8 cellular contexts compared by ENCODE assay signal in genomic region chrX:55490121-55490520, GRCh38. TPM values are rescaled to one million over a fixed set of nuclear protein-coding genes. Genes with fewer than 3 reads are reported as not detected.
DNase-seq lines count a peak whose midpoint lies in the region; ATAC-seq, FAIRE-seq and TF ChIP-seq lines count a peak whose summit lies in the region.

No MANE protein-coding gene starts in this region.

- H3K4me1 ChIP-seq in BLaER1 treated with 17β-estradiol and CSF1 and Interleukin-3, amounts not matched to agents 10 nM and 100 nM, result peaks cover 0 to 17% (median 13%) of the 10 kb centered on the region in 10 experiments; a peak in 13 of 20 replicates
- peaks cover 18% of the 10 kb centered on the region for H3K4me1 ChIP-seq in OCI-LY1 (ENCODE audit: insufficient read depth, low read length, severe bottlenecking)
- H3K4me1 ChIP-seq in neural progenitor cell, result peaks cover 3% of the 10 kb centered on the region

- H3K4me1 Mint-ChIP-seq in effector memory CD8-positive, alpha-beta T cell (ENCODE audit: low read depth in 2 of 2), result peaks cover 3 to 6% of the 10 kb centered on the region in 2 donors
- peaks cover 18% of the 10 kb centered on the region for H3K4me1 Mint-ChIP-seq in neural progenitor cell

- no peak for ATAC-seq in effector memory CD8-positive, alpha-beta T cell (replicated peaks)
- no peak for ATAC-seq in GM19463 (IDR thresholded peaks at IDR 0.05; ENCODE audit: unreplicated experiment)
- ATAC-seq in HG03571 (IDR thresholded peaks at IDR 0.05; ENCODE audit: unreplicated experiment), result no peak

- peak overlapping the region; percentile 77 to 96 (median 82); a peak in 20 of 22 replicates for H3K27ac ChIP-seq in BLaER1 treated with 17β-estradiol and CSF1 and Interleukin-3, amounts not matched to agents 10 nM and 100 nM
- H3K27ac ChIP-seq in OCI-LY1 (ENCODE audit: low read depth, low read length, poor library complexity, severe bottlenecking) (no peak overlapping the region), neural progenitor cell (peak overlapping the region; percentile 79)

- H3K9ac ChIP-seq in BLaER1 treated with 17β-estradiol and CSF1 and Interleukin-3, amounts not matched to agents 10 nM and 100 nM, result peak overlapping the region; percentile 74 to 94 (median 83)
- H3K9ac ChIP-seq in OCI-LY1 (ENCODE audit: low read length) (peak overlapping the region; percentile 74; the same call in 1 of the 2 replicates), neural progenitor cell (no peak overlapping the region)

- no peak for TF ChIP-seq POLR2A in GM12892 (IDR thresholded peaks at IDR 0.05; ENCODE audit: low read depth, low read length)

- H4K20me1 ChIP-seq in BLaER1 treated with 17β-estradiol and CSF1 and Interleukin-3, amounts not matched to agents 10 nM and 100 nM, result no peaks in the 10 kb centered on the region
- H4K20me1 ChIP-seq in OCI-LY1 (ENCODE audit: insufficient read depth, low read length) (no peaks in the 10 kb centered on the region), neural progenitor cell (ENCODE audit: low read depth) (no peaks in the 10 kb centered on the region)

- H3K4me3 ChIP-seq in BLaER1 treated with 17β-estradiol and CSF1 and Interleukin-3, amounts not matched to agents 10 nM and 100 nM, result peak overlapping the region; percentile 64 to 77 (median 71)
- H3K4me3 ChIP-seq in OCI-LY1 (ENCODE audit: low read depth, low read length, poor library complexity, severe bottlenecking) (peak overlapping the region; percentile 87), neural progenitor cell (peak overlapping the region; percentile 61)

- peak overlapping the region; percentile 54 to 74 (median 67) for H3K4me2 ChIP-seq in BLaER1 treated with 17β-estradiol and CSF1 and Interleukin-3, amounts not matched to agents 10 nM and 100 nM
- H3K4me2 ChIP-seq in OCI-LY1 (ENCODE audit: low read length) (peak overlapping the region; percentile 73), neural progenitor cell (peak overlapping the region; percentile 80)

- H3K27ac Mint-ChIP-seq in effector memory CD8-positive, alpha-beta T cell, result peak overlapping the region; percentile 90 to 97
- peak overlapping the region; percentile 95 for H3K27ac Mint-ChIP-seq in neural progenitor cell

- H3K4me3 Mint-ChIP-seq in effector memory CD8-positive, alpha-beta T cell, result peak overlapping the region; percentile 91 to 92
- peak overlapping the region; percentile 92 for H3K4me3 Mint-ChIP-seq in neural progenitor cell

- H3K9me2 ChIP-seq in OCI-LY1 (ENCODE audit: low read depth, low read length), result no peaks in the 10 kb centered on the region

- no peak for DNase-seq in effector memory CD8-positive, alpha-beta T cell
- DNase-seq in neural progenitor cell (ENCODE audit: low spot score) (no peak), GM12892 (ENCODE audit: insufficient read length) (no peak), AG20443 (ENCODE audit: low spot score) (no peak)

- TF ChIP-seq CTCF in OCI-LY1 (IDR thresholded peaks at IDR 0.05; ENCODE audit: low read length) (no peak), neural progenitor cell (IDR thresholded peaks at IDR 0.05) (no peak)

- H3K27me3 Mint-ChIP-seq in effector memory CD8-positive, alpha-beta T cell, result no peaks in the 10 kb centered on the region
- no peaks in the 10 kb centered on the region for H3K27me3 Mint-ChIP-seq in neural progenitor cell (ENCODE audit: insufficient read depth, low read depth)

- no peak overlapping the region for H2AFZ ChIP-seq in OCI-LY1 (ENCODE audit: low read length)
- peak overlapping the region; percentile 86 for H2AFZ ChIP-seq in neural progenitor cell (replicated peaks)

- peaks cover 3% of the 10 kb centered on the region for H3K36me3 Mint-ChIP-seq in effector memory CD8-positive, alpha-beta T cell (ENCODE audit: insufficient read depth)
- peaks cover 3% of the 10 kb centered on the region for H3K36me3 Mint-ChIP-seq in neural progenitor cell

- no peaks in the 10 kb centered on the region for H3K36me3 ChIP-seq in BLaER1 treated with 17β-estradiol and CSF1 and Interleukin-3, amounts not matched to agents 10 nM and 100 nM
- no peaks in the 10 kb centered on the region for H3K36me3 ChIP-seq in OCI-LY1 (ENCODE audit: insufficient read depth, low read length)
- no peaks in the 10 kb centered on the region for H3K36me3 ChIP-seq in neural progenitor cell

- no peaks in the 10 kb centered on the region for H3F3A ChIP-seq in OCI-LY1 (ENCODE audit: insufficient read depth, low read length)
- peaks cover 19% of the 10 kb centered on the region for H3F3A ChIP-seq in neural progenitor cell (ENCODE audit: low read depth)

- no peak for FAIRE-seq in GM12892 (lab: Jason Lieb, UNC)

- H3K27me3 ChIP-seq in BLaER1 treated with 17β-estradiol and CSF1 and Interleukin-3, amounts not matched to agents 10 nM and 100 nM, result peaks cover 20 to 44% (median 37%) of the 10 kb centered on the region in 11 experiments; a peak in 19 of 22 replicates
- H3K27me3 ChIP-seq in OCI-LY1 (ENCODE audit: insufficient read depth, low read length) (no peaks in the 10 kb centered on the region), neural progenitor cell (no peaks in the 10 kb centered on the region)

- no peaks in the 10 kb centered on the region for H3K9me3 Mint-ChIP-seq in effector memory CD8-positive, alpha-beta T cell
- peaks cover 6% of the 10 kb centered on the region for H3K9me3 Mint-ChIP-seq in neural progenitor cell

- H3K79me2 ChIP-seq in OCI-LY1 (ENCODE audit: insufficient read depth, low read length), result no peaks in the 10 kb centered on the region
- H3K79me2 ChIP-seq in neural progenitor cell (ENCODE audit: low read depth), result no peaks in the 10 kb centered on the region

- 0 out of 22 replicates have a peak, but pooled peaks cover 0 to 10% (median 0%) of the 10 kb centered on the region in 11 experiments for H3K9me3 ChIP-seq in BLaER1 treated with 17β-estradiol and CSF1 and Interleukin-3, amounts not matched to agents 10 nM and 100 nM (replicated peaks in 1 of 11)
- no peaks in the 10 kb centered on the region for H3K9me3 ChIP-seq in OCI-LY1 (ENCODE audit: low read length)
- no peaks in the 10 kb centered on the region for H3K9me3 ChIP-seq in neural progenitor cell (ENCODE audit: low read depth)

RNA-seq across cellular contexts. Expression of gene USP51, which starts 0.5 kb away (rescaled TPM):
- total RNA-seq in neural progenitor cell (ENCODE audit: low replicate concordance), result 6.6 and 8.6 TPM in 2 replicates
- 1.2 TPM for polyA plus RNA-seq in GM12892 (2012; ENCODE audit: missing spikeins)

RNA-seq across cellular contexts. Expression of gene MAGEH1, which starts 38.2 kb away (rescaled TPM):
- total RNA-seq in neural progenitor cell (ENCODE audit: low replicate concordance), result 21.3 and 23.5 TPM in 2 replicates
- 21.3 TPM for polyA plus RNA-seq in GM12892 (2012; ENCODE audit: missing spikeins)
